13 cellular contexts compared by ENCODE assay signal in genomic region chr1:22747021-22747734, GRCh38. TPM values are rescaled to one million over a fixed set of nuclear protein-coding genes. Genes with fewer than 3 reads are reported as not detected.
DNase-seq lines count a peak whose midpoint lies in the region.
"Had no signal": no experiment of that assay in that cellular context is flagged by ENCODE, and none has a peak within 500 bp of the region (broad histone marks: within the 10 kb centered on the region; RNA-seq: fewer than 3 reads in every experiment).

No MANE protein-coding gene starts in this region.

- no peak overlapping the region for H3K4me3 ChIP-seq in neuronal stem cell (ENCODE audit: low read length in 2 of 2)

- H3K4ac ChIP-seq in neuronal stem cell (ENCODE audit: low read length): no peak overlapping the region

- no peak overlapping the region for H2BK5ac ChIP-seq in neuronal stem cell (ENCODE audit: low read length)

- H3K27me3 Mint-ChIP-seq in dendritic cell treated with granulocyte-macrophage colony-stimulating factor and Interleukin-4, amounts not matched to agents 40 ng/mL and 50 ng/mL, for 4 days: peaks cover under 1% of the 10 kb centered on the region

- no peaks in the 10 kb centered on the region for H3K9me3 Mint-ChIP-seq in dendritic cell treated with granulocyte-macrophage colony-stimulating factor and Interleukin-4, amounts not matched to agents 40 ng/mL and 50 ng/mL, for 4 days

- peak overlapping the region; percentile 59 for H2BK12ac ChIP-seq in neuronal stem cell (ENCODE audit: low read length)

- WGBS in neuronal stem cell (ENCODE audit: extremely low coverage in 2 of 2, insufficient read length in 2 of 2, insufficient replicate concordance in 1 of 2), 2 donors: no CpG with 5 or more reads among the region's 12 CpGs

- H3K27ac Mint-ChIP-seq in dendritic cell treated with granulocyte-macrophage colony-stimulating factor and Interleukin-4, amounts not matched to agents 40 ng/mL and 50 ng/mL, for 4 days: peak overlapping the region; percentile 42

- DNase-seq in GM03348 (ENCODE audit: low spot score) (peak; percentile 36), NCI-H524 (lab: John Stamatoyannopoulos, UW) (peak; percentile 79 to 94), neuronal stem cell (ENCODE audit: low spot score) (no peak), medulla oblongata (ENCODE audit: extremely low spot score) (no peak), middle frontal gyrus (ENCODE audit: extremely low spot score, low spot score) (no peak), NCI-H2029 treated with DMSO at 0.1 percent for 48 hours (lab: John Stamatoyannopoulos, UW) (no peak), G401 (ENCODE audit: low spot score) (no peak)
- DNase-seq: anterior cingulate cortex, DMS153, NCI-H1092 treated with DMSO at 0.1 percent for 48 hours, substantia nigra had no signal

- H3K18ac ChIP-seq in neuronal stem cell (ENCODE audit: low read length): peak overlapping the region; percentile 39

- H3K27me3 ChIP-seq in neuronal stem cell (ENCODE audit: control insufficient read depth in 3 of 3, insufficient read depth in 3 of 3, low read depth in 1 of 3, low read length in 3 of 3): no peaks in the 10 kb centered on the region

- H3K9me3 ChIP-seq in neuronal stem cell (replicated peaks in 1 of 2; ENCODE audit: control insufficient read depth in 2 of 2, insufficient read depth in 1 of 2, low read depth in 1 of 2, low read length in 2 of 2): no peaks in the 10 kb centered on the region

- H3K4me3 Mint-ChIP-seq in dendritic cell treated with granulocyte-macrophage colony-stimulating factor and Interleukin-4, amounts not matched to agents 40 ng/mL and 50 ng/mL, for 4 days: no peak overlapping the region

- H3K9ac ChIP-seq in neuronal stem cell (ENCODE audit: low read depth, low read length, poor library complexity): no peak overlapping the region

- peaks cover 3 to 5% of the 10 kb centered on the region in 2 donors for H3K4me1 ChIP-seq in neuronal stem cell (ENCODE audit: control insufficient read depth in 2 of 2, insufficient read depth in 1 of 2, low read depth in 1 of 2, low read length in 2 of 2)

- no peak overlapping the region for H3K27ac ChIP-seq in neuronal stem cell (replicated peaks; ENCODE audit: low read length)
- H3K27ac ChIP-seq: VCaP had no signal

- H3K4me1 Mint-ChIP-seq in dendritic cell treated with granulocyte-macrophage colony-stimulating factor and Interleukin-4, amounts not matched to agents 40 ng/mL and 50 ng/mL, for 4 days (ENCODE audit: low read depth): peaks cover 49% of the 10 kb centered on the region

- no peak overlapping the region for H3K14ac ChIP-seq in neuronal stem cell (ENCODE audit: low read length)

- no peaks in the 10 kb centered on the region for H3K36me3 ChIP-seq in neuronal stem cell (replicated peaks in 1 of 2; ENCODE audit: control insufficient read depth in 2 of 2, insufficient read depth in 2 of 2, low read length in 2 of 2)

- no peak overlapping the region for H3K23ac ChIP-seq in neuronal stem cell (ENCODE audit: low read depth, low read length, poor library complexity)

- in situ Hi-C loops in G401 (cut with HindIII; ENCODE audit: low sequenced_read_pairs): no loop called here

- no peak overlapping the region for H2BK120ac ChIP-seq in neuronal stem cell (ENCODE audit: low read depth, low read length)

- no peak overlapping the region for H4K8ac ChIP-seq in neuronal stem cell (ENCODE audit: low read depth, low read length)

- no peak overlapping the region for H2AFZ ChIP-seq in neuronal stem cell (ENCODE audit: low read length)

- no peak overlapping the region for H2AK5ac ChIP-seq in neuronal stem cell (ENCODE audit: low read depth, low read length)

- intact Hi-C loops in dendritic cell treated with granulocyte-macrophage colony-stimulating factor and Interleukin-4, amounts not matched to agents 40 ng/mL and 50 ng/mL, for 4 days (cut with micrococcal nuclease): no loop called here

- H4K91ac ChIP-seq in neuronal stem cell (ENCODE audit: low read depth, low read length, poor library complexity): no peak overlapping the region

- no peaks in the 10 kb centered on the region for H3K36me3 Mint-ChIP-seq in dendritic cell treated with granulocyte-macrophage colony-stimulating factor and Interleukin-4, amounts not matched to agents 40 ng/mL and 50 ng/mL, for 4 days (ENCODE audit: low read depth)

- H3K4me2 ChIP-seq in neuronal stem cell (ENCODE audit: insufficient read depth, low read length, poor library complexity, severe bottlenecking): no peak overlapping the region

- H2BK15ac ChIP-seq in neuronal stem cell (ENCODE audit: low read length): no peak overlapping the region

- H3K79me1 ChIP-seq in neuronal stem cell (ENCODE audit: low read depth, low read length): no peaks in the 10 kb centered on the region

RNA-seq across cellular contexts. Expression of gene EPHB2, which starts 36.5 kb away (rescaled TPM):
- polyA plus RNA-seq in neuronal stem cell (2013, experiment 1 of 2): 25.3 TPM
- 26.4 TPM for polyA plus RNA-seq in neuronal stem cell (2013, experiment 2 of 2)
- total RNA-seq in G401 (2014; rRNA removed; shearing (Covaris generic)): 0.14 and 1.1 TPM in 2 replicates

Comparison
In these comparisons a context has a peak if more than half of its experiments do, and no peak if none do; other contexts are left out.
1. DNase-seq: peak in GM03348 (single experiment) and NCI-H524 (2 of 2); none in neuronal stem cell (single experiment), medulla oblongata (single experiment), middle frontal gyrus (single experiment), NCI-H2029 treated with DMSO at 0.1 percent for 48 hours (single experiment) and G401 (single experiment).